7 cellular contexts compared by ENCODE assay signal in genomic region chr6:141326426-141326825, GRCh38.
A peak's percentile ranks its signal among the peaks of the same experiment; 100 is the strongest.
DNase-seq lines count a peak whose midpoint lies in the region; ATAC-seq lines count a peak whose summit lies in the region.

No MANE protein-coding gene starts in this region.

- no peaks in the 10 kb centered on the region for H3K36me3 ChIP-seq in Karpas-422 (ENCODE audit: insufficient read depth, low read length)

- no peaks in the 10 kb centered on the region for H3K79me2 ChIP-seq in Karpas-422 (ENCODE audit: low read length)

- H2AFZ ChIP-seq in Karpas-422 (ENCODE audit: low read length), result no peak overlapping the region; the same call in 1 of the 2 replicates

- H3K4me3 ChIP-seq in Karpas-422 (ENCODE audit: low read length) (no peak overlapping the region), right cardiac atrium (ENCODE audit: low read length) (peak overlapping the region; percentile 4)

- WGBS in right cardiac atrium, result 57% methylated on average over 5 of the region's 5 CpGs

- H3K36me3 Mint-ChIP-seq in activated T-cell treated with anti-CD3 and anti-CD28 coated beads, Interleukin-2, amount 50 U/mL, for 72 hours (ENCODE audit: insufficient read depth in 2 of 2), result no peaks in the 10 kb centered on the region

- H3K27me3 ChIP-seq in Karpas-422 (ENCODE audit: low read length) (no peaks in the 10 kb centered on the region), right cardiac atrium (ENCODE audit: control insufficient read depth, insufficient read depth) (no peaks in the 10 kb centered on the region)

- intact Hi-C loops in right cardiac atrium (cut with DNase I), result no loop called here

- H3K4me3 Mint-ChIP-seq in activated T-cell treated with anti-CD3 and anti-CD28 coated beads, Interleukin-2, amount 50 U/mL, for 72 hours, result no peak overlapping the region

- H3K27ac Mint-ChIP-seq in activated T-cell treated with anti-CD3 and anti-CD28 coated beads, Interleukin-2, amount 50 U/mL, for 72 hours, result no peak overlapping the region

- no peaks in the 10 kb centered on the region for H3K4me1 ChIP-seq in Karpas-422 (ENCODE audit: low read length)
- peaks cover 3% of the 10 kb centered on the region for H3K4me1 ChIP-seq in right cardiac atrium (ENCODE audit: control insufficient read depth, insufficient read depth, low read length)

- H3K9me3 Mint-ChIP-seq in activated T-cell treated with anti-CD3 and anti-CD28 coated beads, Interleukin-2, amount 50 U/mL, for 72 hours, result peaks cover 0 to 1% of the 10 kb centered on the region in 2 donors

- DNase-seq in Karpas-422 (no peak), right cardiac atrium (peak in 1 of 3 donors; percentile 10)
- DNase-seq in activated T-cell treated with anti-CD3 and anti-CD28 coated beads, Interleukin-2, amount 50 U/mL, for 72 hours, result peak; percentile 64 to 65
- peak; percentile 7 to 47 for DNase-seq in stimulated activated CD8-positive, alpha-beta memory T cell treated with anti-CD3 and anti-CD28 coated beads, Interleukin-15, amount 100 ng/mL, for 4 hours (ENCODE audit: low read depth in 2 of 2)

- no peak overlapping the region for H3K27ac ChIP-seq in Karpas-422 (ENCODE audit: low read length)
- no peak overlapping the region for H3K27ac ChIP-seq in right cardiac atrium (ENCODE audit: low read length)

- H3K9ac ChIP-seq in Karpas-422 (ENCODE audit: low read length), result no peak overlapping the region

- no peaks in the 10 kb centered on the region for H4K20me1 ChIP-seq in Karpas-422 (ENCODE audit: insufficient read depth, low read depth, low read length)

- H3K9me2 ChIP-seq in Karpas-422 (replicated peaks; ENCODE audit: insufficient read depth, low read length), result no peaks in the 10 kb centered on the region

- H3K27me3 Mint-ChIP-seq in activated T-cell treated with anti-CD3 and anti-CD28 coated beads, Interleukin-2, amount 50 U/mL, for 72 hours (ENCODE audit: low read depth), result peaks cover 9% of the 10 kb centered on the region

- H3K4me1 Mint-ChIP-seq in activated T-cell treated with anti-CD3 and anti-CD28 coated beads, Interleukin-2, amount 50 U/mL, for 72 hours (ENCODE audit: low read depth), result peaks cover 8% of the 10 kb centered on the region

- peak overlapping the region; percentile 15 for H3K4me2 ChIP-seq in Karpas-422 (ENCODE audit: low read depth, low read length, poor library complexity, severe bottlenecking)

- no peaks in the 10 kb centered on the region for H3K9me3 ChIP-seq in Karpas-422 (ENCODE audit: low read length)
- no peaks in the 10 kb centered on the region for H3K9me3 ChIP-seq in right cardiac atrium (ENCODE audit: control insufficient read depth, low read length)

- ATAC-seq in GM19025 (IDR thresholded peaks at IDR 0.05; ENCODE audit: low read depth, unreplicated experiment) (peak; percentile 50), right cardiac atrium (peak; percentile 57 to 74), GM21360 (IDR thresholded peaks at IDR 0.05; ENCODE audit: unreplicated experiment) (no peak), GM21515 (IDR thresholded peaks at IDR 0.05; ENCODE audit: unreplicated experiment) (no peak)
- peak; percentile 100 for ATAC-seq in activated T-cell treated with anti-CD3 and anti-CD28 coated beads, Interleukin-2, amount 50 U/mL, for 72 hours (replicated peaks in 1 of 2)

Comparison
In these comparisons a context has a peak if more than half of its experiments do, and no peak if none do; other contexts are left out.
1. ATAC-seq: peak in GM19025 (single experiment), activated T-cell treated with anti-CD3 and anti-CD28 coated beads, Interleukin-2, amount 50 U/mL, for 72 hours (2 of 2) and right cardiac atrium (2 of 2); none in GM21360 (single experiment) and GM21515 (single experiment).